In genomic region chr12:39966251-39966650, GRCh38 we compare ENCODE assay signal across 20 cellular contexts.
"Had no signal": no experiment of that assay in that cellular context is flagged by ENCODE, and none has a peak within 500 bp of the region (broad histone marks: within the 10 kb centered on the region; RNA-seq: fewer than 3 reads in every experiment).

No MANE protein-coding gene starts in this region.

- ATAC-seq: esophagus mucosa; foreskin keratinocyte; heart left ventricle; left colon; mucosa of descending colon; naive thymus-derived CD8-positive, alpha-beta T cell; pancreas had no signal

- DNase-seq: effector memory CD4-positive, alpha-beta T cell; foreskin keratinocyte; heart left ventricle; hypothalamus; islet precursor cell; left colon; mammary epithelial cell; mucosa of descending colon; naive thymus-derived CD8-positive, alpha-beta T cell; occipital lobe; pancreas; sigmoid colon; stimulated activated CD4-positive, alpha-beta T cell treated with anti-CD3 and anti-CD28 coated beads, Interleukin-2, amount 100 ng/mL, for 24 hours; stimulated activated naive CD4-positive, alpha-beta T cell; stomach; substantia nigra; trophoblast cell had no signal

- H3K4me1 ChIP-seq: foreskin keratinocyte, prostate gland, sigmoid colon, stomach had no signal

- H3K27me3 ChIP-seq: foreskin keratinocyte, heart left ventricle, pancreas, sigmoid colon, stomach had no signal

- H3K9me3 ChIP-seq: pancreas, prostate gland, sigmoid colon, stomach had no signal

- H3K27ac ChIP-seq: foreskin keratinocyte, heart left ventricle, pancreas, prostate gland, sigmoid colon, skin epidermis, stomach had no signal

- H3K4me3 ChIP-seq: heart left ventricle, mucosa of descending colon, pancreas, prostate gland, sigmoid colon, skin epidermis, stomach had no signal

- H3K36me3 ChIP-seq: heart left ventricle, pancreas, prostate gland, sigmoid colon, stomach had no signal
